ENCODE assay signal across 25 cellular contexts in genomic region chr2:67839242-67839641, GRCh38.
DNase-seq lines count a peak whose midpoint lies in the region; ATAC-seq and TF ChIP-seq lines count a peak whose summit lies in the region.
"Had no signal": no experiment of that assay in that cellular context is flagged by ENCODE, and none has a peak within 500 bp of the region (broad histone marks: within the 10 kb centered on the region; RNA-seq: fewer than 3 reads in every experiment).

No MANE protein-coding gene starts in this region.

- H3K4me3 ChIP-seq in SK-N-SH (ENCODE audit: low read depth in 2 of 2, low read length in 1 of 2) (no peak overlapping the region), fibroblast of mammary gland (ENCODE audit: control insufficient read depth, low read depth, low read length) (no peak overlapping the region), trophoblast cell (ENCODE audit: low read depth, low read length) (no peak overlapping the region)
- H3K4me3 ChIP-seq: colonic mucosa, gastroesophageal sphincter, right lobe of liver had no signal

- no peak overlapping the region for H3K18ac ChIP-seq in trophoblast cell (ENCODE audit: low read length)

- peak overlapping the region in 1 of 2 experiments; percentile 81; a peak in 1 of 4 replicates for H3K27ac ChIP-seq in SK-N-SH (ENCODE audit: low read depth in 2 of 2, low read length in 1 of 2)
- no peak overlapping the region for H3K27ac ChIP-seq in trophoblast cell (ENCODE audit: low read depth, low read length)
- H3K27ac ChIP-seq: colonic mucosa, gastroesophageal sphincter, KMS-11, right lobe of liver, VCaP had no signal

- TF ChIP-seq RAD21 in SK-N-SH (IDR thresholded peaks at IDR 0.05; ENCODE audit: low read length): no peak

- POLR2A ChIA-PET in SK-N-SH (lab: Yijun Ruan, JAX): no interaction called here

- no peak for TF ChIP-seq CTCF in SK-N-SH (IDR thresholded peaks at IDR 0.05)
- TF ChIP-seq CTCF in fibroblast of mammary gland (conservative IDR thresholded peaks at IDR 0.05; ENCODE audit: control insufficient read depth, insufficient read depth, low read depth, low read length): no peak

- H3K79me1 ChIP-seq in trophoblast cell (ENCODE audit: low read length): no peaks in the 10 kb centered on the region

- no peak overlapping the region for H2AK5ac ChIP-seq in trophoblast cell (ENCODE audit: low read length)

- no peaks in the 10 kb centered on the region for H4K20me1 ChIP-seq in SK-N-SH (ENCODE audit: insufficient read depth)

- no peak overlapping the region for H2BK12ac ChIP-seq in trophoblast cell (ENCODE audit: low read length)

- no peak overlapping the region for H4K12ac ChIP-seq in trophoblast cell (ENCODE audit: low read depth, low read length)

- no peak overlapping the region for H2AFZ ChIP-seq in SK-N-SH (ENCODE audit: low read depth)
- H2AFZ ChIP-seq in trophoblast cell (ENCODE audit: insufficient read depth, low read length, poor library complexity): no peak overlapping the region

- no peaks in the 10 kb centered on the region for H3K9me2 ChIP-seq in SK-N-SH

- no peak overlapping the region for H3K4me2 ChIP-seq in SK-N-SH
- H3K4me2 ChIP-seq in trophoblast cell (ENCODE audit: low read length): no peak overlapping the region
- H3K4me2 ChIP-seq: KMS-11 had no signal

- 77% methylated on average over 3 of the region's 3 CpGs for WGBS in SK-N-SH (ENCODE audit: low lambda C conversion rate)
- WGBS in trophoblast cell (ENCODE audit: extremely low coverage, insufficient coverage, insufficient read length): no CpG with 5 or more reads among the region's 3 CpGs

- H3K36me3 ChIP-seq in SK-N-SH (replicated peaks in 1 of 2; ENCODE audit: control insufficient read depth in 1 of 2, insufficient read depth in 2 of 2, low read length in 1 of 2) (no peaks in the 10 kb centered on the region), trophoblast cell (ENCODE audit: control insufficient read depth in 1 of 2, insufficient read depth in 2 of 2, low read length in 2 of 2) (no peaks in the 10 kb centered on the region)
- H3K36me3 ChIP-seq: colonic mucosa, gastroesophageal sphincter, right lobe of liver had no signal

- H3K9me3 ChIP-seq in SK-N-SH: no peaks in the 10 kb centered on the region
- no peaks in the 10 kb centered on the region for H3K9me3 ChIP-seq in trophoblast cell (ENCODE audit: insufficient read depth, low read depth, low read length)
- H3K9me3 ChIP-seq: colonic mucosa, gastroesophageal sphincter, right lobe of liver had no signal

- H3K23ac ChIP-seq in trophoblast cell (ENCODE audit: low read length): peak overlapping the region; percentile 40

- H4K91ac ChIP-seq in trophoblast cell (ENCODE audit: low read depth, low read length): no peak overlapping the region

- no peak for ATAC-seq in GM18511 (IDR thresholded peaks at IDR 0.05; ENCODE audit: unreplicated experiment)
- ATAC-seq: gastroesophageal sphincter; left lobe of liver; right lobe of liver; stimulated activated effector memory CD8-positive, alpha-beta T cell treated with anti-CD3 and anti-CD28 coated beads, Interleukin-12 subunit alpha, Interleukin-12 subunit beta, amount 100 ng/mL, for 72 hours had no signal

- peaks cover 4% of the 10 kb centered on the region for H3F3A ChIP-seq in SK-N-SH (replicated peaks; ENCODE audit: insufficient read depth)

- no peak overlapping the region for H4K8ac ChIP-seq in trophoblast cell (ENCODE audit: low read depth, low read length)

- no peaks in the 10 kb centered on the region for H3K27me3 ChIP-seq in SK-N-SH (ENCODE audit: insufficient read depth)
- no peaks in the 10 kb centered on the region for H3K27me3 ChIP-seq in trophoblast cell (ENCODE audit: insufficient read depth, low read length)
- H3K27me3 ChIP-seq: colonic mucosa, gastroesophageal sphincter, right lobe of liver had no signal

- H2BK5ac ChIP-seq in trophoblast cell (ENCODE audit: low read depth, low read length, poor library complexity): no peak overlapping the region

- CTCF ChIA-PET in SK-N-SH (lab: Yijun Ruan, JAX): interaction anchor here (0.5 to 11.7 kb wide), 14 partner anchors 35 to 1412 kb away, joined by 3 to 150 read pairs (median 5); partner anchors contain the start of gene MEIS1

- no peak overlapping the region for H3K4ac ChIP-seq in trophoblast cell (ENCODE audit: low read depth, low read length)

- no peak overlapping the region for H3K14ac ChIP-seq in trophoblast cell (ENCODE audit: low read length)

- TF ChIP-seq EP300 in SK-N-SH (IDR thresholded peaks at IDR 0.05; ENCODE audit: borderline replicate concordance in 1 of 2, low read depth in 1 of 2, low read length in 1 of 2): no peak

- H3K9ac ChIP-seq in SK-N-SH: no peak overlapping the region
- no peak overlapping the region for H3K9ac ChIP-seq in trophoblast cell (ENCODE audit: low read length)
- H3K9ac ChIP-seq: KMS-11 had no signal

- peak; percentile 45 for DNase-seq in HCEC 1CT
- no peak for DNase-seq in SK-N-SH
- DNase-seq in fibroblast of mammary gland (ENCODE audit: low read depth): peak; percentile 49
- no peak for DNase-seq in trophoblast cell
- DNase-seq in activated T-cell treated with anti-CD3 and anti-CD28 coated beads, Interleukin-2, amount 50 U/mL, for 48 hours: no peak
- DNase-seq in NCI-H510A (lab: John Stamatoyannopoulos, UW): no peak
- DNase-seq: activated CD4-positive, alpha-beta T cell treated with anti-CD3 and anti-CD28 coated beads, Interleukin-2, amount 10 ng/mL, durations not matched to agents 24 days and 14 days; activated T-cell treated with anti-CD3 and anti-CD28 coated beads, Interleukin-2, amount 50 U/mL, for 24 hours; CD4-positive, CD25-positive, alpha-beta regulatory T cell; colonic mucosa; effector memory CD4-positive, alpha-beta T cell; hippocampal formation; mesendoderm; MV-4-11; NCI-H1436 treated with DMSO at 0.1 percent for 48 hours; NCI-H446; OCI-M1; right lobe of liver; stimulated activated CD4-positive, alpha-beta T cell treated with anti-CD3 and anti-CD28 coated beads, Interleukin-4, amount 100 ng/mL, for 24 hours had no signal

- H2BK120ac ChIP-seq in trophoblast cell (ENCODE audit: insufficient read depth, low read length, poor library complexity): no peak overlapping the region

- H3K4me1 ChIP-seq in SK-N-SH (ENCODE audit: control insufficient read depth in 1 of 2, insufficient read depth in 2 of 2, low read depth in 1 of 2, low read length in 1 of 2) (peaks cover 5 to 20% of the 10 kb centered on the region in 2 experiments; a peak in 3 of 4 replicates), trophoblast cell (ENCODE audit: control insufficient read depth in 1 of 2, insufficient read depth in 2 of 2, low read length in 2 of 2) (no peaks in the 10 kb centered on the region)
- H3K4me1 ChIP-seq: colonic mucosa, right lobe of liver had no signal

- H3K79me2 ChIP-seq in SK-N-SH (ENCODE audit: insufficient read depth) (no peaks in the 10 kb centered on the region), trophoblast cell (ENCODE audit: control insufficient read depth, insufficient read depth, low read length, poor library complexity) (no peaks in the 10 kb centered on the region)

TF ChIP-seq in SK-N-SH, 30 proteins besides CTCF, POLR2A, EP300 and RAD21:
- TF ChIP-seq TCF12 (IDR thresholded peaks at IDR 0.05): peak; percentile 22; the same call in 1 of the 2 replicates
- no peak for TF ChIP-seq MEF2A (IDR thresholded peaks at IDR 0.05; ENCODE audit: borderline replicate concordance, low read depth)
- TF ChIP-seq, protein P1, sequence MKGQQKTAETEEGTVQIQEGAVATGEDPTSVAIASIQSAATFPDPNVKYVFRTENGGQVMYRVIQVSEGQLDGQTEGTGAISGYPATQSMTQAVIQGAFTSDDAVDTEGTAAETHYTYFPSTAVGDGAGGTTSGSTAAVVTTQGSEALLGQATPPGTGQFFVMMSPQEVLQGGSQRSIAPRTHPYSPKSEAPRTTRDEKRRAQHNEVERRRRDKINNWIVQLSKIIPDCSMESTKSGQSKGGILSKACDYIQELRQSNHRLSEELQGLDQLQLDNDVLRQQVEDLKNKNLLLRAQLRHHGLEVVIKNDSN (IDR thresholded peaks at IDR 0.05; ENCODE audit: borderline replicate concordance, low read depth): peak; percentile 20; the same call in 1 of the 2 replicates
- TF ChIP-seq, protein P2, sequence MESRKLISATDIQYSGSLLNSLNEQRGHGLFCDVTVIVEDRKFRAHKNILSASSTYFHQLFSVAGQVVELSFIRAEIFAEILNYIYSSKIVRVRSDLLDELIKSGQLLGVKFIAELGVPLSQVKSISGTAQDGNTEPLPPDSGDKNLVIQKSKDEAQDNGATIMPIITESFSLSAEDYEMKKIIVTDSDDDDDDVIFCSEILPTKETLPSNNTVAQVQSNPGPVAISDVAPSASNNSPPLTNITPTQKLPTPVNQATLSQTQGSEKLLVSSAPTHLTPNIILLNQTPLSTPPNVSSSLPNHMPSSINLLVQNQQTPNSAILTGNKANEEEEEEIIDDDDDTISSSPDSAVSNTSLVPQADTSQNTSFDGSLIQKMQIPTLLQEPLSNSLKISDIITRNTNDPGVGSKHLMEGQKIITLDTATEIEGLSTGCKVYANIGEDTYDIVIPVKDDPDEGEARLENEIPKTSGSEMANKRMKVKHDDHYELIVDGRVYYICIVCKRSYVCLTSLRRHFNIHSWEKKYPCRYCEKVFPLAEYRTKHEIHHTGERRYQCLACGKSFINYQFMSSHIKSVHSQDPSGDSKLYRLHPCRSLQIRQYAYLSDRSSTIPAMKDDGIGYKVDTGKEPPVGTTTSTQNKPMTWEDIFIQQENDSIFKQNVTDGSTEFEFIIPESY (IDR thresholded peaks at IDR 0.05; ENCODE audit: borderline replicate concordance, low read depth): no peak
- peak; percentile 45; the same call in 1 of the 2 replicates for TF ChIP-seq JUND (IDR thresholded peaks at IDR 0.05)
- TF ChIP-seq SMC3 (IDR thresholded peaks at IDR 0.05; ENCODE audit: low read depth, low read length): no peak
- TF ChIP-seq, protein P3, sequence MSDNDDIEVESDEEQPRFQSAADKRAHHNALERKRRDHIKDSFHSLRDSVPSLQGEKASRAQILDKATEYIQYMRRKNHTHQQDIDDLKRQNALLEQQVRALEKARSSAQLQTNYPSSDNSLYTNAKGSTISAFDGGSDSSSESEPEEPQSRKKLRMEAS (IDR thresholded peaks at IDR 0.05; ENCODE audit: low read depth): peak; percentile 40; the same call in 1 of the 2 replicates
- peak; percentile 56; the same call in 1 of the 2 replicates for TF ChIP-seq FOSL2 (IDR thresholded peaks at IDR 0.05; ENCODE audit: borderline replicate concordance, low read depth)

Comparison
In these comparisons a context has a peak if more than half of its experiments do, and no peak if none do; other contexts are left out.
1. DNase-seq: peak in HCEC 1CT (single experiment) and fibroblast of mammary gland (single experiment); none in SK-N-SH (single experiment), trophoblast cell (0 of 2), activated T-cell treated with anti-CD3 and anti-CD28 coated beads, Interleukin-2, amount 50 U/mL, for 48 hours (0 of 2) and NCI-H510A (single experiment).